1 cellular context compared by ENCODE assay signal in the genomic region with DNA sequence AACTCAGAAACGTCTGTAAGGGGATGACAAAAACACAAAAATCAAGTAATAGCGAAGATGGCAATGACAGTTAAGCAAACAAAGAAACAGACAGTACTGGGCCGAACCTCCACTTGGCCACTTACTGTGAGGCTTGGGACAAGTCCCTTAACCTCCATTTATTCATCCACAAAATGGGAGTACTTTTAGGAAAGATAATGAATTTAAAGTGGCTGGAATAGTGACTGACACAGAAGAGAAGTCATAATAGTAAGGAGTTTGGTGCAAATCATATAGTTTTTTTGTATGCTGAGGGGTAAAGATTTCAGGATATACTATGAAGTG.
TF ChIP-seq lines count a peak whose summit lies in the region.

No MANE protein-coding gene starts in this region.

TF ChIP-seq in H1, 55 proteins besides CTCF, POLR2A, EP300 and RAD21:
- TF ChIP-seq ZNF274 (IDR thresholded peaks at IDR 0.05; ENCODE audit: borderline replicate concordance, extremely low read depth, low read length) (no peak), GABPA (IDR thresholded peaks at IDR 0.05; ENCODE audit: borderline replicate concordance, insufficient read depth, low read length) (no peak), BRCA1 (IDR thresholded peaks at IDR 0.05; ENCODE audit: low read depth, low read length) (no peak), KDM5A (IDR thresholded peaks at IDR 0.05; ENCODE audit: low read length) (no peak), KDM1A (IDR thresholded peaks at IDR 0.05; ENCODE audit: borderline replicate concordance, low read length) (no peak), SP1 (IDR thresholded peaks at IDR 0.05; ENCODE audit: low read depth, low read length) (no peak), JUND (IDR thresholded peaks at IDR 0.05; ENCODE audit: low read length) (no peak), KDM4A (IDR thresholded peaks at IDR 0.05; ENCODE audit: low read depth, low read length, severe bottlenecking) (no peak)
- TF ChIP-seq, protein P1, sequence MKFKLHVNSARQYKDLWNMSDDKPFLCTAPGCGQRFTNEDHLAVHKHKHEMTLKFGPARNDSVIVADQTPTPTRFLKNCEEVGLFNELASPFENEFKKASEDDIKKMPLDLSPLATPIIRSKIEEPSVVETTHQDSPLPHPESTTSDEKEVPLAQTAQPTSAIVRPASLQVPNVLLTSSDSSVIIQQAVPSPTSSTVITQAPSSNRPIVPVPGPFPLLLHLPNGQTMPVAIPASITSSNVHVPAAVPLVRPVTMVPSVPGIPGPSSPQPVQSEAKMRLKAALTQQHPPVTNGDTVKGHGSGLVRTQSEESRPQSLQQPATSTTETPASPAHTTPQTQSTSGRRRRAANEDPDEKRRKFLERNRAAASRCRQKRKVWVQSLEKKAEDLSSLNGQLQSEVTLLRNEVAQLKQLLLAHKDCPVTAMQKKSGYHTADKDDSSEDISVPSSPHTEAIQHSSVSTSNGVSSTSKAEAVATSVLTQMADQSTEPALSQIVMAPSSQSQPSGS (IDR thresholded peaks at IDR 0.05; ENCODE audit: low read length): no peak
TF ChIP-seq in H1: peak in this region for 0.
